In the genomic region with DNA sequence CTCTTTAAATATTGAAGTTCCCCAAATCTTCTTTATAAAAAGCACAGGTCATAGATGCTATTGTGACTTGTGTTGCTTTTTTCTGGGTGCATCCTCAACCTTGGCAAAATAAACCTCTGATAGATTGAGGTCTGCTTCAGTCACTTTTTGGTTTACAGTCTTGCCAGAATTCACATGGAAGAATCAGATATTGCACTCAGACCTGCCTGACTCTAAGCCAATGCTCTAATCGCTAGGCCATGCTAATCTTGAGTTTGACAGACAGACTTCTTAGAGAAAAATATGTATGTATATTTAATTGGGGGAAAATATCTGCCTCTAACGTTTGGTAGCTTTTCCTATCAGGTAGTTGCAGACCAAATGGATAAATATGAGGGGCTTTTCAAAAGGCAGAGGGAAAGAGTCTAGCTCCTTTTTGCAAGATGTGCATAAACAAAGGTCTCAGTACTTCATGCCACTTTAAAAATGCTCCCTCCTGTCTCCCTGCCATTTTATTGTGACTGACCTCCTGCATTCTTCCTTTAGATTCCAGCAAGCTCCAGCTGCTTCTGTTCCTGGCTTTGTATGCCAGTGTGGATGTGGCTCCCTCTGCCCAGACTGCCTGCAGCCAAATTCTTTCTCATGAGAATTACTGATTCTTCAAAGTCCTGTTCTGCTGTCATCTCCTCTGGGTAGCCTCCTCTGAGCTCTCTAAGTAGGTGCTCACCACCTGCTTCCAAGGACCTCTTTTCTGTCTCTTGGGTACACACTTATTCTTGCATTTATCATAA, we compare ENCODE assay signal across 22 cellular contexts. TPM values are rescaled to one million over a fixed set of nuclear protein-coding genes. Genes with fewer than 3 reads are reported as not detected.
DNase-seq lines count a peak whose midpoint lies in the region; ATAC-seq, FAIRE-seq and TF ChIP-seq lines count a peak whose summit lies in the region.
"Had no signal": no experiment of that assay in that cellular context is flagged by ENCODE, and none has a peak within 500 bp of the region (broad histone marks: within the 10 kb centered on the region; RNA-seq: fewer than 3 reads in every experiment).

No MANE protein-coding gene starts in this region.

- TF ChIP-seq CTCF in pancreas (IDR thresholded peaks at IDR 0.05) = no peak

- no peak overlapping the region for H3K4me3 ChIP-seq in pancreas
- H3K4me3 ChIP-seq: ovary, right atrium auricular region, upper lobe of left lung had no signal

- no peaks in the 10 kb centered on the region for H3K36me3 ChIP-seq in pancreas
- H3K36me3 ChIP-seq: ovary, right atrium auricular region, upper lobe of left lung had no signal

- intact Hi-C loops in pancreas (cut with DNase I) = no loop called here

- H3K4me1 ChIP-seq in pancreas = peaks cover 20 to 31% (median 24%) of the 10 kb centered on the region in 3 donors
- H3K4me1 ChIP-seq: right atrium auricular region, upper lobe of left lung had no signal

- peak overlapping the region; percentile 26 to 90 (median 69) for H3K27ac ChIP-seq in pancreas
- H3K27ac ChIP-seq: ovary, right atrium auricular region, upper lobe of left lung had no signal

- WGBS in pancreas, 2 donors = 16 to 18% methylated on average over 2 of the region's 2 CpGs

- H3K27me3 ChIP-seq in pancreas = no peaks in the 10 kb centered on the region
- H3K27me3 ChIP-seq: ovary, right atrium auricular region, upper lobe of left lung had no signal

- no peaks in the 10 kb centered on the region for H3K9me3 ChIP-seq in pancreas
- H3K9me3 ChIP-seq: ovary, right atrium auricular region, upper lobe of left lung had no signal

- DNase-seq in NCI-H510A treated with DMSO at 0.1 percent for 48 hours (lab: John Stamatoyannopoulos, UW) (peak; percentile 10), NCI-H510A (lab: John Stamatoyannopoulos, UW) (no peak), RPMI7951 (ENCODE audit: low read depth) (peak; percentile 5), iPS-NIHi11 (ENCODE audit: low spot score) (peak; percentile 26), pancreas (no peak), NCI-H226 (no peak)
- DNase-seq: activated CD8-positive, alpha-beta memory T cell treated with anti-CD3 and anti-CD28 coated beads for 24 hours; activated naive CD4-positive, alpha-beta T cell treated with anti-CD3 and anti-CD28 coated beads, Interleukin-2, amount 50 U/mL, for 16 hours; activated T-cell treated with anti-CD3 and anti-CD28 coated beads, Interleukin-2, amount 50 U/mL, for 4 hours; aorta; COR-L47; foreskin fibroblast; mammary epithelial cell; NCI-H1048; NCI-H2107; NCI-H524 treated with DMSO at 0.1 percent for 48 hours; ovary; upper lobe of left lung had no signal

- ATAC-seq in pancreas (peak; percentile 32 to 63 (median 56)), HG02571 (IDR thresholded peaks at IDR 0.05; ENCODE audit: unreplicated experiment) (no peak), GM21390 (IDR thresholded peaks at IDR 0.05; ENCODE audit: unreplicated experiment) (no peak)
- ATAC-seq: activated T-cell treated with anti-CD3 and anti-CD28 coated beads, Interleukin-2, amount 50 U/mL, for 4 hours had no signal

- no peak for FAIRE-seq in pancreas (lab: Jason Lieb, UNC)
- FAIRE-seq: TTC549 had no signal

RNA-seq across cellular contexts. Expression of a gene that starts 42.4 kb away (rescaled TPM):
- 47.4 and 56.7 TPM in 2 replicates for total RNA-seq in RPMI7951 (2014; rRNA removed; shearing (Covaris generic))
- total RNA-seq in pancreas = 1 to 10 TPM; 2.4 to 4.0 (median 2.9) TPM
- 1 to 10 TPM; 1.4 to 5.7 TPM for polyA plus RNA-seq in pancreas

Comparison
In these comparisons a context has a peak if more than half of its experiments do, and no peak if none do; other contexts are left out.
1. DNase-seq: peak in NCI-H510A treated with DMSO at 0.1 percent for 48 hours (single experiment), RPMI7951 (single experiment) and iPS-NIHi11 (single experiment); none in NCI-H510A (single experiment), pancreas (0 of 6) and NCI-H226 (single experiment).
2. ATAC-seq: peak in pancreas (4 of 4); none in HG02571 (single experiment) and GM21390 (single experiment).